Comparison of ENCODE assay signal across 8 cellular contexts in genomic region chr6:41371992-41372525, GRCh38. TPM values are rescaled to one million over a fixed set of nuclear protein-coding genes. Genes with fewer than 3 reads are reported as not detected.
DNase-seq lines count a peak whose midpoint lies in the region; ATAC-seq, FAIRE-seq and TF ChIP-seq lines count a peak whose summit lies in the region.

No MANE protein-coding gene starts in this region.

- peak overlapping the region; percentile 43; the same call in 1 of the 3 replicates for H3K4me3 ChIP-seq in A549
- peak overlapping the region; percentile 11 to 26 for H3K4me3 ChIP-seq in cardiac fibroblast (replicated peaks in 1 of 2; ENCODE audit: low read depth in 2 of 2, low read length in 2 of 2)
- no peak overlapping the region for H3K4me3 ChIP-seq in mucosa of descending colon
- no peak overlapping the region for H3K4me3 ChIP-seq in lower leg skin (ENCODE audit: low read depth, poor library complexity, severe bottlenecking)

- H3K4me2 ChIP-seq in A549 = peak overlapping the region; percentile 95

- DNase-seq in A549 (ENCODE audit: low read depth in 1 of 2, low spot score in 1 of 2) = no peak
- DNase-seq in HT-29 (ENCODE audit: low spot score) = peak; percentile 5
- DNase-seq in cardiac fibroblast (ENCODE audit: low read depth in 2 of 2) = peak; percentile 21 to 22
- peak in 1 of 3 donors; percentile 22 for DNase-seq in mucosa of descending colon
- peak; percentile 64 for DNase-seq in ureter (ENCODE audit: low spot score)
- DNase-seq in lower leg skin (ENCODE audit: low spot score in 2 of 2) = no peak
- no peak for DNase-seq in NAMALWA (ENCODE audit: low spot score)
- DNase-seq in CD1c-positive myeloid dendritic cell (ENCODE audit: extremely low spot score) = no peak

- no peaks in the 10 kb centered on the region for H3K9me3 ChIP-seq in A549
- H3K9me3 ChIP-seq in mucosa of descending colon = no peaks in the 10 kb centered on the region

- no peak for TF ChIP-seq RAD21 in A549 (conservative IDR thresholded peaks at IDR 0.05 in 1 of 2, IDR thresholded peaks at IDR 0.05 in 1 of 2)

- POLR2A ChIA-PET in A549 (lab: Yijun Ruan, JAX) = no interaction called here

- H3K27ac ChIP-seq in A549 = no peak overlapping the region

- WGBS in A549 (ENCODE audit: missing lambda C conversion rate) = 37% methylated on average over 34 of the region's 34 CpGs
- WGBS in lower leg skin, 2 donors = 1 to 2% methylated on average over 34 of the region's 34 CpGs

- H3K4me1 ChIP-seq in A549 = peaks cover 5% of the 10 kb centered on the region; the same call in 2 of the 3 replicates
- peaks cover 29% of the 10 kb centered on the region for H3K4me1 ChIP-seq in mucosa of descending colon (ENCODE audit: low read depth)

- CTCF ChIA-PET in A549 (lab: Yijun Ruan, JAX) = interaction anchor here (1.1 to 11.8 kb wide), 7 partner anchors 22 to 366 kb away, joined by 3 to 214 read pairs (median 5); no protein-coding TSS in a partner anchor

- intact Hi-C loops in mucosa of descending colon (cut with DNase I, micrococcal nuclease) (no loop called here), lower leg skin (cut with DNase I; ENCODE audit: low total_unique reads) (loop anchor here (10.0 kb wide), 1 partner anchor 213 kb away; no protein-coding TSS in a partner anchor)

- no peak for TF ChIP-seq POLR2A in A549 (IDR thresholded peaks at IDR 0.05; ENCODE audit: low read length)
- no peak for TF ChIP-seq POLR2A in lower leg skin (IDR thresholded peaks at IDR 0.05)

- TF ChIP-seq CTCF in A549 (IDR thresholded peaks at IDR 0.05) (no peak), cardiac fibroblast (IDR thresholded peaks at IDR 0.05; ENCODE audit: low read depth, low read length) (no peak), mucosa of descending colon (IDR thresholded peaks at IDR 0.05) (no peak), lower leg skin (IDR thresholded peaks at IDR 0.05) (no peak)

- TF ChIP-seq EP300 in A549 (IDR thresholded peaks at IDR 0.05) = no peak

- H3K36me3 ChIP-seq in mucosa of descending colon (ENCODE audit: low read depth) = no peaks in the 10 kb centered on the region

- FAIRE-seq in A549 (lab: Jason Lieb, UNC) = no peak

- ATAC-seq in A549 (no peak), mucosa of descending colon (peak; percentile 15)

TF ChIP-seq in A549, 52 proteins besides CTCF, POLR2A, EP300 and RAD21:
- no peak for TF ChIP-seq GATA3 (IDR thresholded peaks at IDR 0.05; ENCODE audit: borderline replicate concordance)
- no peak for TF ChIP-seq ELK1 (IDR thresholded peaks at IDR 0.05; ENCODE audit: low read depth, low read length)
- no peak for TF ChIP-seq RFX5 (IDR thresholded peaks at IDR 0.05)
- no peak for TF ChIP-seq ZFP36 (IDR thresholded peaks at IDR 0.05; ENCODE audit: borderline replicate concordance, partially characterized antibody)
- TF ChIP-seq HEYL (CRISPR knock-in tag; IDR thresholded peaks at IDR 0.05) = no peak
- TF ChIP-seq RARB (CRISPR knock-in tag; IDR thresholded peaks at IDR 0.05) = no peak
- no peak for TF ChIP-seq CHD2 (IDR thresholded peaks at IDR 0.05; ENCODE audit: low read length, partially characterized antibody)
- TF ChIP-seq BCL3 (IDR thresholded peaks at IDR 0.05) = no peak

RNA-seq across cellular contexts. Expression of gene NCR2, which starts 36.7 kb away (rescaled TPM):
- polyA plus RNA-seq in A549 (2011; rRNA removed) = not detected in 2 replicates
- polyA plus RNA-seq in A549 (2012; cell fraction: cytosol; rRNA removed) = not detected in 2 replicates
- not detected in 2 replicates for polyA plus RNA-seq in A549 (2012; cell fraction: nucleus; rRNA removed)
- polyA plus RNA-seq in A549 (2017; fragmentation: RNase III; extraction: RNeasy Plus Mini Kit Qiagen cat#74134 plus additional on column Dnase treatment) = not detected in 3 replicates
- polyA minus RNA-seq in A549 (2011; rRNA and poly(A)+ RNA removed) = not detected in 2 replicates
- not detected in 2 replicates for total RNA-seq in HT-29 (2014; rRNA removed; shearing (Covaris generic))
- total RNA-seq in mucosa of descending colon = under 1 TPM in 1 of 3 donors, not detected in 2; 0.25 TPM
- not detected for total RNA-seq in ureter
- total RNA-seq in lower leg skin = not detected

Comparison
In these comparisons a context has a peak if more than half of its experiments do, and no peak if none do; other contexts are left out.
1. DNase-seq: peak in HT-29 (single experiment), cardiac fibroblast (2 of 2) and ureter (single experiment); none in A549 (0 of 2), lower leg skin (0 of 2), NAMALWA (single experiment) and CD1c-positive myeloid dendritic cell (single experiment).
2. H3K4me3 ChIP-seq: peak in A549 (single experiment) and cardiac fibroblast (2 of 2); none in mucosa of descending colon (single experiment) and lower leg skin (single experiment).